In the genomic region with DNA sequence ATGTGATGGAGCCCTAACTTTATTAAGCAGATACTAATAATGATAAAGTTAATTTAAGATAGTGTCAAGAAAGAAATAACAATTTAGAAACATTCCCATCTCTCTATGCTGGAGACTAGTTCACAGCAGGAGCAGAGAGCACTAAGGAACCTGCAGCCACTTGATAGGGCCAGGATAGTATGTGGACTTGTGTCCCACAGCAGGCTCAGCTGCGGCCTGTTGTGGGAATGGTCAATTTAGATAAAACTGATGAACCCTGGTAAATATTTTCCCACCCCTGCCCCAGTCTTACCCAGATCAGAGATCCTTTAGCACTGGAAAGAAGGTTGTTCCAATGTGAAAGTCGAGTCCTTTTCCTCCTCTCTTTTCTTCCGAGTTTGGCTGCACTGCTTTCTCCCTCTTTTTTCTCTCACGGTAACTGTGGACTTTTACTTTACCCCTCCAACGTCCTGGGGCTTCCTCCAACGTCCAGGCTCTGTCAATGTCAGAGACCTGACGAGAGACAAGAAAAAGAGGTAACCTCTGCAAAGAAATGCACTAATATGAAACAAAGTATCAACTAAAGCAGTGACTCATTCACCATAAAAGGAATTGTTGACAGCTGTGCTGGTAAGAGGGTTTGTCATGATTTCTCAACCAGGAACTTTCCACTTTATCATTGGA, we compare ENCODE assay signal across 1 cellular context.
TF ChIP-seq lines count a peak whose summit lies in the region.

A gene with protein sequence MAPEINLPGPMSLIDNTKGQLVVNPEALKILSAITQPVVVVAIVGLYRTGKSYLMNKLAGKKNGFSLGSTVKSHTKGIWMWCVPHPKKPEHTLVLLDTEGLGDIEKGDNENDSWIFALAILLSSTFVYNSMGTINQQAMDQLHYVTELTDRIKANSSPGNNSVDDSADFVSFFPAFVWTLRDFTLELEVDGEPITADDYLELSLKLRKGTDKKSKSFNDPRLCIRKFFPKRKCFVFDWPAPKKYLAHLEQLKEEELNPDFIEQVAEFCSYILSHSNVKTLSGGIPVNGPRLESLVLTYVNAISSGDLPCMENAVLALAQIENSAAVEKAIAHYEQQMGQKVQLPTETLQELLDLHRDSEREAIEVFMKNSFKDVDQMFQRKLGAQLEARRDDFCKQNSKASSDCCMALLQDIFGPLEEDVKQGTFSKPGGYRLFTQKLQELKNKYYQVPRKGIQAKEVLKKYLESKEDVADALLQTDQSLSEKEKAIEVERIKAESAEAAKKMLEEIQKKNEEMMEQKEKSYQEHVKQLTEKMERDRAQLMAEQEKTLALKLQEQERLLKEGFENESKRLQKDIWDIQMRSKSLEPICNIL (minus strand): TSS at position 544 of the 663 bp plus-strand sequence. CDS start 4,148 bp downstream, outside the sequence.

TF ChIP-seq in HCT116, 20 proteins besides CTCF, POLR2A, EP300 and RAD21 (continued from another document):
- TF ChIP-seq, protein P1, sequence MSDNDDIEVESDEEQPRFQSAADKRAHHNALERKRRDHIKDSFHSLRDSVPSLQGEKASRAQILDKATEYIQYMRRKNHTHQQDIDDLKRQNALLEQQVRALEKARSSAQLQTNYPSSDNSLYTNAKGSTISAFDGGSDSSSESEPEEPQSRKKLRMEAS (IDR thresholded peaks at IDR 0.05): no peak
- TF ChIP-seq EGR1 (IDR thresholded peaks at IDR 0.05; ENCODE audit: low read depth): no peak
TF ChIP-seq in HCT116: peak in this region for 4.
